8 cellular contexts compared by ENCODE assay signal in the genomic region with DNA sequence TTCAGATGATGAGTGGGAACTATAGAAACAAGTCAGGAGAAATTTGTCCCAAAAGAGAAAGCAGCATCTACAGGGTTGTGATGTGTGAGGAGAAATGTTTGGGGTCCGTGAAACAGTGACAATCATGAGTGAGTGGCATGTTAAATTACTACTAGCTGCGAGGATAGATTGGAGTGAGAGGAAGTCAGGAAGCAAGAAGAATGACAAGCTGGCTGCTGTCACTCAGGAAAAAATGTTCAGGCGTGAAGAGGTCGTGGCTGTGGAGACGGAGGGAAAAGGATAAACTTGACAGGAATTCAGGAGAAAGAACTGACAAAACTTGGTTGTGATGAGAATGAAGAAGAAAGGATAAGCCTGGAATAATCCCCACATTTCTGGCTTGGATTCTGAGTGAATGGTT. TPM values are rescaled to one million over a fixed set of nuclear protein-coding genes. Genes with fewer than 3 reads are reported as not detected.
"Had no signal": no experiment of that assay in that cellular context is flagged by ENCODE, and none has a peak within 500 bp of the region (broad histone marks: within the 10 kb centered on the region; RNA-seq: fewer than 3 reads in every experiment).

No MANE protein-coding gene starts in this region.

- H3K9me3 ChIP-seq: HAP-1 had no signal

- DNase-seq: GM23248, GOT3, H7, H9, HCEC 1CT, HFFc6 had no signal

- H3K9ac ChIP-seq: GM23248 had no signal

- H3K4me3 ChIP-seq: GM23248, GM23338, HAP-1 had no signal

- H3K27ac ChIP-seq: GM23248 had no signal

- H3K4me2 ChIP-seq: GM23338 had no signal

- H3K36me3 ChIP-seq: HAP-1 had no signal

- H2AFZ ChIP-seq: GM23248, GM23338 had no signal

RNA-seq across cellular contexts. Expression of gene ITPRID1, which starts 5.1 kb away (rescaled TPM):
- polyA plus RNA-seq: GM23248 had no signal
